Comparison of ENCODE assay signal across 8 cellular contexts in genomic region chr18:35756506-35757117, GRCh38.
DNase-seq lines count a peak whose midpoint lies in the region; ATAC-seq and TF ChIP-seq lines count a peak whose summit lies in the region.

No MANE protein-coding gene starts in this region.

- peak; percentile 86 for TF ChIP-seq CTCF in PC-9 (conservative IDR thresholded peaks at IDR 0.05)

- intact Hi-C loops in PC-9 (cut with micrococcal nuclease; ENCODE audit: unreplicated experiment), result loop anchor here (2.0 to 5.0 kb wide), 4 partner anchors 196 to 526 kb away; no protein-coding TSS in a partner anchor

- peak; percentile 68 for ATAC-seq in GM18909 (IDR thresholded peaks at IDR 0.05; ENCODE audit: poor library complexity, unreplicated experiment)

- no TSS peak for BruUV-seq in PC-9 (replicated peaks; lab: Mats Ljungman, UMichigan)

- peak; percentile 79 for DNase-seq in AG20443 (ENCODE audit: low spot score)
- DNase-seq in Kasumi-1 (lab: John Stamatoyannopoulos, UW), result peak; percentile 67 to 73
- DNase-seq in PC-9, result peak; percentile 28 to 44
- peak in 3 of 4 experiments; percentile 1 to 18 (median 3) for DNase-seq in activated naive CD4-positive, alpha-beta T cell (lab: John Stamatoyannopoulos, UW)
- DNase-seq in globus pallidus (ENCODE audit: low spot score), result peak; percentile 67
- peak; percentile 83 for DNase-seq in pons (ENCODE audit: low spot score)
- DNase-seq in mesenteric fat pad (ENCODE audit: low spot score), result no peak

- H3K27ac ChIP-seq in PC-9, result no peak overlapping the region

- no peaks in the 10 kb centered on the region for H3K9me2 ChIP-seq in PC-9 (ENCODE audit: insufficient read depth)

- no peaks in the 10 kb centered on the region for H3F3A ChIP-seq in PC-9 (ENCODE audit: insufficient read depth, low read depth)

- no peak overlapping the region for H2AFZ ChIP-seq in PC-9

- H4K20me1 ChIP-seq in PC-9 (ENCODE audit: insufficient read depth), result no peaks in the 10 kb centered on the region

- H3K9me3 ChIP-seq in PC-9 (ENCODE audit: insufficient read depth, low read depth), result no peaks in the 10 kb centered on the region

- POLR2A ChIA-PET in PC-9 (lab: Charles Lee; ENCODE audit: unreplicated experiment), result no interaction called here

- no peak overlapping the region for H3K4me3 ChIP-seq in PC-9

- no peaks in the 10 kb centered on the region for H3K27me3 ChIP-seq in PC-9 (ENCODE audit: insufficient read depth, low read depth)

- no peaks in the 10 kb centered on the region for H3K4me1 ChIP-seq in PC-9 (replicated peaks; ENCODE audit: insufficient read depth)

- no peak overlapping the region for H3K4me2 ChIP-seq in PC-9

- H3K79me2 ChIP-seq in PC-9 (ENCODE audit: low read depth), result no peaks in the 10 kb centered on the region

- CTCF ChIA-PET in PC-9 (lab: Charles Lee), result interaction anchor here (0.6 to 1.1 kb wide), 4 partner anchors 216 to 567 kb away, joined by 3 to 4 read pairs (median 4); partner anchors contain the start of gene RMP24

- no peaks in the 10 kb centered on the region for H3K36me3 ChIP-seq in PC-9 (ENCODE audit: low read depth)
